Comparison of ENCODE assay signal across 1 cellular context in genomic region chrX:41381685-41382084, GRCh38.
TF ChIP-seq lines count a peak whose summit lies in the region.

No MANE protein-coding gene starts in this region.

TF ChIP-seq in HepG2, 621 proteins besides CTCF, POLR2A, EP300 and RAD21 (continued from another document and continues in another):
- TF ChIP-seq ZNF407 (CRISPR knock-in tag; IDR thresholded peaks at IDR 0.05; ENCODE audit: not compliant biosample characterization): no peak
- no peak for TF ChIP-seq IRX3 (CRISPR knock-in tag; IDR thresholded peaks at IDR 0.05; ENCODE audit: borderline replicate concordance, low read depth)
- TF ChIP-seq ZNF737 (CRISPR knock-in tag; IDR thresholded peaks at IDR 0.05; ENCODE audit: borderline replicate concordance): no peak
- no peak for TF ChIP-seq ZBTB46 (CRISPR knock-in tag; IDR thresholded peaks at IDR 0.05; ENCODE audit: borderline replicate concordance)
- TF ChIP-seq ZNF329 (CRISPR knock-in tag; IDR thresholded peaks at IDR 0.05; ENCODE audit: low read depth): no peak
- no peak for TF ChIP-seq ZNF12 (CRISPR knock-in tag; IDR thresholded peaks at IDR 0.05)
- no peak for TF ChIP-seq ZNF660 (CRISPR knock-in tag; IDR thresholded peaks at IDR 0.05; ENCODE audit: borderline replicate concordance, low read depth)
- peak; percentile 71 for TF ChIP-seq CREB1 (IDR thresholded peaks at IDR 0.05)
- peak; percentile 62 for TF ChIP-seq CREB1 (CRISPR knock-in tag; IDR thresholded peaks at IDR 0.05)
- no peak for TF ChIP-seq JDP2 (CRISPR knock-in tag; IDR thresholded peaks at IDR 0.05; ENCODE audit: borderline replicate concordance)
- TF ChIP-seq ATF4 (CRISPR knock-in tag; IDR thresholded peaks at IDR 0.05): no peak
- no peak for TF ChIP-seq ZNF790 (CRISPR knock-in tag; IDR thresholded peaks at IDR 0.05; ENCODE audit: borderline replicate concordance)
- no peak for TF ChIP-seq ZNF788 (CRISPR knock-in tag; IDR thresholded peaks at IDR 0.05; ENCODE audit: borderline replicate concordance)
- TF ChIP-seq LRRFIP1 (CRISPR knock-in tag; conservative IDR thresholded peaks at IDR 0.05): no peak
- no peak for TF ChIP-seq ZFP91 (CRISPR knock-in tag; IDR thresholded peaks at IDR 0.05; ENCODE audit: borderline replicate concordance)
- TF ChIP-seq ISX (CRISPR knock-in tag; conservative IDR thresholded peaks at IDR 0.05): no peak
- TF ChIP-seq ZNF318 (CRISPR knock-in tag; IDR thresholded peaks at IDR 0.05): no peak
- no peak for TF ChIP-seq NFKBIZ (CRISPR knock-in tag; IDR thresholded peaks at IDR 0.05)
- no peak for TF ChIP-seq SAFB2 (CRISPR knock-in tag; IDR thresholded peaks at IDR 0.05; ENCODE audit: borderline replicate concordance, low read depth)
- TF ChIP-seq FOSL2 (CRISPR knock-in tag; IDR thresholded peaks at IDR 0.05): peak; percentile 98
- no peak for TF ChIP-seq ZNF512B (CRISPR knock-in tag; IDR thresholded peaks at IDR 0.05; ENCODE audit: borderline replicate concordance)
- TF ChIP-seq U2AF2 (IDR thresholded peaks at IDR 0.05; ENCODE audit: low read depth, low read length): no peak
- no peak for TF ChIP-seq RBM39 (IDR thresholded peaks at IDR 0.05; ENCODE audit: low read depth, low read length, poor library complexity, severe bottlenecking)
- no peak for TF ChIP-seq KLF9 (CRISPR knock-in tag; IDR thresholded peaks at IDR 0.05; ENCODE audit: low read depth)
- TF ChIP-seq ZNF766 (CRISPR knock-in tag; IDR thresholded peaks at IDR 0.05; ENCODE audit: borderline replicate concordance): no peak
- TF ChIP-seq STAG1 (CRISPR knock-in tag; IDR thresholded peaks at IDR 0.05): 0 out of 2 replicates have a peak, but pooled peaks have one; percentile 6
